In genomic region chr15:81666828-81667227, GRCh38 we compare ENCODE assay signal across 23 cellular contexts.
DNase-seq lines count a peak whose midpoint lies in the region; ATAC-seq and TF ChIP-seq lines count a peak whose summit lies in the region.
"Had no signal": no experiment of that assay in that cellular context is flagged by ENCODE, and none has a peak within 500 bp of the region (broad histone marks: within the 10 kb centered on the region; RNA-seq: fewer than 3 reads in every experiment).

No MANE protein-coding gene starts in this region.

- no peaks in the 10 kb centered on the region for H3K27me3 Mint-ChIP-seq in MCF 10A (ENCODE audit: insufficient read depth, unreplicated experiment)

- no TSS peak for BruUV-seq in mammary epithelial cell (replicated peaks; lab: Mats Ljungman, UMichigan)
- BruUV-seq in MCF 10A (replicated peaks; lab: Mats Ljungman, UMichigan) = no TSS peak

- no peaks in the 10 kb centered on the region for H3K4me1 Mint-ChIP-seq in MCF 10A (ENCODE audit: insufficient read depth, unreplicated experiment)
- H3K4me1 Mint-ChIP-seq: CD8-positive, alpha-beta memory T cell had no signal

- H3K4me2 ChIP-seq in mammary epithelial cell (ENCODE audit: insufficient read depth, low read depth, low read length) (no peak overlapping the region), MM.1S (ENCODE audit: low read depth, low read length) (no peak overlapping the region)
- H3K4me2 ChIP-seq: BLaER1 treated with 17β-estradiol and CSF1 and Interleukin-3, amounts not matched to agents 10 nM and 100 nM had no signal

- no peaks in the 10 kb centered on the region for H3K9me3 Mint-ChIP-seq in MCF 10A (ENCODE audit: unreplicated experiment)

- no peaks in the 10 kb centered on the region for H3K9me2 ChIP-seq in MM.1S (replicated peaks; ENCODE audit: insufficient read depth, low read length)

- dilution Hi-C loops in mammary epithelial cell (cut with HindIII; ENCODE audit: low sequenced_read_pairs) = no loop called here

- TF ChIP-seq CTCF in mammary epithelial cell (conservative IDR thresholded peaks at IDR 0.05 in 1 of 2, IDR thresholded peaks at IDR 0.05 in 1 of 2; ENCODE audit: extremely low read depth in 1 of 2, insufficient read depth in 1 of 2, low read depth in 1 of 2, low read length in 2 of 2) (no peak), MCF 10A (IDR thresholded peaks at IDR 0.05; ENCODE audit: unreplicated experiment) (no peak), MM.1S (IDR thresholded peaks at IDR 0.05; ENCODE audit: low read length) (no peak)

- H3K9ac ChIP-seq in mammary epithelial cell (ENCODE audit: insufficient read depth, low read length) = no peak overlapping the region
- no peak overlapping the region for H3K9ac ChIP-seq in MM.1S (ENCODE audit: low read length)
- H3K9ac ChIP-seq: BLaER1 treated with 17β-estradiol and CSF1 and Interleukin-3, amounts not matched to agents 10 nM and 100 nM had no signal

- ATAC-seq in GM21390 (IDR thresholded peaks at IDR 0.05; ENCODE audit: unreplicated experiment) = no peak
- ATAC-seq: Panc1, SK-N-SH treated with all-trans-retinoic acid at 6 μM for 48 hours had no signal

- WGBS in mammary epithelial cell (ENCODE audit: low coverage, missing lambda C conversion rate) = 0% methylated on average over 1 of the region's 1 CpG

- H3K36me3 Mint-ChIP-seq in MCF 10A (ENCODE audit: insufficient read depth, unreplicated experiment) = peaks cover 10% of the 10 kb centered on the region
- H3K36me3 Mint-ChIP-seq: CD8-positive, alpha-beta memory T cell had no signal

- no peaks in the 10 kb centered on the region for H3K4me1 ChIP-seq in mammary epithelial cell (ENCODE audit: insufficient read depth, low read length)
- no peaks in the 10 kb centered on the region for H3K4me1 ChIP-seq in MM.1S (ENCODE audit: low read length)
- H3K4me1 ChIP-seq: BLaER1 treated with 17β-estradiol and CSF1 and Interleukin-3, amounts not matched to agents 10 nM and 100 nM had no signal

- H3F3A ChIP-seq in MM.1S (ENCODE audit: insufficient read depth, low read length) = no peaks in the 10 kb centered on the region

- H3K27me3 ChIP-seq in mammary epithelial cell (ENCODE audit: insufficient read depth, low read length) = no peaks in the 10 kb centered on the region
- no peaks in the 10 kb centered on the region for H3K27me3 ChIP-seq in MM.1S (replicated peaks; ENCODE audit: insufficient read depth, low read length)
- H3K27me3 ChIP-seq: BLaER1 treated with 17β-estradiol and CSF1 and Interleukin-3, amounts not matched to agents 10 nM and 100 nM had no signal

- no peak overlapping the region for H3K27ac Mint-ChIP-seq in MCF 10A (ENCODE audit: low read depth, unreplicated experiment)
- H3K27ac Mint-ChIP-seq: CD8-positive, alpha-beta memory T cell had no signal

- H3K36me3 ChIP-seq in mammary epithelial cell (ENCODE audit: insufficient read depth, low read length) = no peaks in the 10 kb centered on the region
- no peaks in the 10 kb centered on the region for H3K36me3 ChIP-seq in MM.1S (replicated peaks; ENCODE audit: insufficient read depth, low read length)
- H3K36me3 ChIP-seq: BLaER1 treated with 17β-estradiol and CSF1 and Interleukin-3, amounts not matched to agents 10 nM and 100 nM had no signal

- H2AFZ ChIP-seq in mammary epithelial cell (ENCODE audit: low read depth, low read length) (no peak overlapping the region), MM.1S (ENCODE audit: low read length) (no peak overlapping the region)

- intact Hi-C loops in mammary epithelial cell (cut with micrococcal nuclease) = no loop called here
- intact Hi-C loops in MCF 10A (cut with micrococcal nuclease) = no loop called here

- no peak overlapping the region for H3K4me3 ChIP-seq in mammary epithelial cell (replicated peaks in 1 of 3; ENCODE audit: insufficient read depth in 1 of 3, low read depth in 2 of 3, low read length in 3 of 3)
- H3K4me3 ChIP-seq in MM.1S (ENCODE audit: low read length) = no peak overlapping the region
- H3K4me3 ChIP-seq: BLaER1 treated with 17β-estradiol and CSF1 and Interleukin-3, amounts not matched to agents 10 nM and 100 nM had no signal

- H3K79me2 ChIP-seq in mammary epithelial cell (ENCODE audit: insufficient read depth, low read length) (no peaks in the 10 kb centered on the region), MM.1S (ENCODE audit: low read length) (no peaks in the 10 kb centered on the region)

- H3K9me3 ChIP-seq in mammary epithelial cell (replicated peaks; ENCODE audit: insufficient read depth, low read length) (no peaks in the 10 kb centered on the region), MM.1S (replicated peaks; ENCODE audit: insufficient read depth, low read length) (no peaks in the 10 kb centered on the region)
- H3K9me3 ChIP-seq: BLaER1 treated with 17β-estradiol and CSF1 and Interleukin-3, amounts not matched to agents 10 nM and 100 nM had no signal

- peak; percentile 1 for DNase-seq in mammary epithelial cell
- no peak for DNase-seq in MCF 10A (ENCODE audit: unreplicated experiment)
- peak; percentile 8 for DNase-seq in MM.1S
- DNase-seq in iris pigment epithelial cell (ENCODE audit: low read depth) = peak; percentile 1
- no peak for DNase-seq in KBM-7
- DNase-seq in HT-29 (ENCODE audit: low spot score) = no peak
- no peak for DNase-seq in NCI-H128 (lab: John Stamatoyannopoulos, UW; ENCODE audit: unreplicated experiment)
- DNase-seq: CD8-positive, alpha-beta memory T cell; DMS53; EL; GF-D8; NCI-H1105 treated with DMSO at 0.1 percent for 48 hours; NCI-H1694; NCI-H2081; NCI-H2171; NCI-H345; NCI-H524; NCI-H82 had no signal

- H3K27ac ChIP-seq in mammary epithelial cell (ENCODE audit: insufficient read depth, low read depth, low read length) = no peak overlapping the region
- H3K27ac ChIP-seq in MM.1S (ENCODE audit: low read length) = no peak overlapping the region
- H3K27ac ChIP-seq: 22Rv1; BLaER1 treated with 17β-estradiol and CSF1 and Interleukin-3, amounts not matched to agents 10 nM and 100 nM had no signal

- CTCF ChIA-PET in mammary epithelial cell (lab: Charles Lee; ENCODE audit: low non-redundant PET) = no interaction called here
- CTCF ChIA-PET in MCF 10A (lab: Yijun Ruan, JAX) = no interaction called here

- POLR2A ChIA-PET in MCF 10A (lab: Yijun Ruan, JAX) = interaction anchor here (0.7 kb wide), 1 partner anchor 13 kb away, joined by 4 read pairs; no protein-coding TSS in a partner anchor

- no peaks in the 10 kb centered on the region for H4K20me1 ChIP-seq in mammary epithelial cell (ENCODE audit: insufficient read depth, low read length)
- H4K20me1 ChIP-seq in MM.1S (ENCODE audit: insufficient read depth, low read length) = no peaks in the 10 kb centered on the region
- H4K20me1 ChIP-seq: BLaER1 treated with 17β-estradiol and CSF1 and Interleukin-3, amounts not matched to agents 10 nM and 100 nM had no signal

- in situ Hi-C loops in mammary epithelial cell (cut with MboI; ENCODE audit: low sequenced_read_pairs in 2 of 2) = no loop called here
- in situ Hi-C loops in KBM-7 (cut with MboI; ENCODE audit: low pct_unique_long_range_greater_than_20kb, low sequenced_read_pairs) = no loop called here

- no peak overlapping the region for H3K4me3 Mint-ChIP-seq in MCF 10A (ENCODE audit: unreplicated experiment)
- H3K4me3 Mint-ChIP-seq: CD8-positive, alpha-beta memory T cell had no signal

Comparison
In these comparisons a context has a peak if more than half of its experiments do, and no peak if none do; other contexts are left out.
1. DNase-seq: peak in mammary epithelial cell (single experiment), MM.1S (single experiment) and iris pigment epithelial cell (single experiment); none in MCF 10A (single experiment), KBM-7 (single experiment), HT-29 (single experiment) and NCI-H128 (single experiment).